ENCODE assay signal across 8 cellular contexts in the genomic region with DNA sequence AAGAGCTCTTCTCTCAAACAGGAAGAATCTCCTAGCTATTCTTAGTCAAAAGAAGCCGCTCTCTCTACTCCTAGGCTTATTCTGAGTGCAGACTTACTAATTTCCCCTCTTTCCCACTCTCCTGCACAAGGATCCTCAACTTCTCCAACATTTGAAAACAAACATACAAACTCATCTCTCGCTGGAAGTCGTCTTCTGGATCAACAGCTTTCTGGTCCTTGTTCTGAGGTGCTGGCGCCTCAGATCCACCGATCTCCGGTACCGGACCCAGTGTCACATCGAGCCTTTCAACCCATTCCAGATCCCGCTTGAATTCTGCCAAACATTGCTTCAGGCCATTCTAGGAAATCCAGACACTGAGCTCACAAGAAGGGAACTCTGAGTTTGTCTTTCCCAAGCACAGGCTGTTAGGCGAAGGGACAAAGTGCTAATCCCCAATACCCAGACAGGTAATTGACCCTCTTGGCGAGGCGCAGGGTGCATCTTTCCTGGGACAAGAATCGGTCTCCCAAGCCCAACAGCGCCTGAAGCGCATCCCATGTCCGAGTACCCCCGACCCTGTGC. TPM values are rescaled to one million over a fixed set of nuclear protein-coding genes. Genes with fewer than 3 reads are reported as not detected.
A peak's percentile ranks its signal among the peaks of the same experiment; 100 is the strongest.
DNase-seq lines count a peak whose midpoint lies in the region; ATAC-seq, FAIRE-seq and TF ChIP-seq lines count a peak whose summit lies in the region.

No MANE protein-coding gene starts in this region.

- H3K9me3 ChIP-seq in OCI-LY3 (ENCODE audit: insufficient read depth, low read length): no peaks in the 10 kb centered on the region
- no peaks in the 10 kb centered on the region for H3K9me3 ChIP-seq in ovary

- ATAC-seq in GM21528 (IDR thresholded peaks at IDR 0.05; ENCODE audit: low FRiP score, unreplicated experiment): peak; percentile 23
- ATAC-seq in HG03432 (IDR thresholded peaks at IDR 0.05; ENCODE audit: unreplicated experiment): no peak
- ATAC-seq in activated CD4-positive, CD25-positive, alpha-beta regulatory T cell treated with anti-CD3 and anti-CD28 coated beads, Interleukin-2, amount 50 U/mL, for 24 hours: no peak

- peak overlapping the region; percentile 93 for H3K4me2 ChIP-seq in OCI-LY3 (ENCODE audit: low read length)

- H3K4me3 ChIP-seq in OCI-LY3 (ENCODE audit: low read length) (peak overlapping the region; percentile 98), ovary (peak overlapping the region; percentile 88)

- H3K27ac ChIP-seq in OCI-LY3 (ENCODE audit: low read length): no peak overlapping the region
- peak overlapping the region; percentile 27 for H3K27ac ChIP-seq in epithelial cell of prostate
- no peak overlapping the region for H3K27ac ChIP-seq in ovary

- peaks cover 22% of the 10 kb centered on the region for H3K79me2 ChIP-seq in OCI-LY3 (ENCODE audit: low read length)

- TF ChIP-seq EP300 in ovary (IDR thresholded peaks at IDR 0.05): no peak

- H3K27me3 ChIP-seq in OCI-LY3 (ENCODE audit: low read depth, low read length) (no peaks in the 10 kb centered on the region), ovary (no peaks in the 10 kb centered on the region)

- TF ChIP-seq POLR2A in ovary (IDR thresholded peaks at IDR 0.05) (no peak), H54 (IDR thresholded peaks at IDR 0.05; ENCODE audit: low read depth, low read length) (no peak)

- no peak for DNase-seq in epithelial cell of prostate (ENCODE audit: low read depth, low spot score)
- no peak for DNase-seq in ovary
- DNase-seq in stimulated activated CD4-positive, alpha-beta T cell treated with anti-CD3 and anti-CD28 coated beads, Interleukin-15, amount 100 ng/mL, for 24 hours: no peak
- DNase-seq in H54 (ENCODE audit: insufficient read length, low spot score): no peak

- H3K4me1 ChIP-seq in OCI-LY3 (ENCODE audit: low read length) (peaks cover 6% of the 10 kb centered on the region; the same call in 1 of the 2 replicates), ovary (ENCODE audit: insufficient read depth) (peaks cover 2% of the 10 kb centered on the region)

- no peak for FAIRE-seq in H54 (lab: Jason Lieb, UNC)

- peak overlapping the region; percentile 77 for H3K9ac ChIP-seq in OCI-LY3 (ENCODE audit: low read length)

- TF ChIP-seq CTCF in OCI-LY3 (IDR thresholded peaks at IDR 0.05; ENCODE audit: low read depth, low read length): no peak
- TF ChIP-seq CTCF in ovary (IDR thresholded peaks at IDR 0.05): no peak

- intact Hi-C loops in ovary (cut with DNase I): no loop called here

- H3K36me3 ChIP-seq in OCI-LY3 (replicated peaks; ENCODE audit: low read depth, low read length) (peaks cover 14% of the 10 kb centered on the region), ovary (no peaks in the 10 kb centered on the region)

- 12 to 20% (median 18%) methylated on average over 17 of the region's 17 CpGs for WGBS in ovary, 3 donors

- H2AFZ ChIP-seq in OCI-LY3 (ENCODE audit: low read depth, low read length): peak overlapping the region; percentile 63; the same call in 1 of the 2 replicates

- no peaks in the 10 kb centered on the region for H4K20me1 ChIP-seq in OCI-LY3 (ENCODE audit: insufficient read depth, low read length)

RNA-seq across cellular contexts. Expression of a gene that starts 0.7 kb away (rescaled TPM):
- 10 to 100 TPM; 22.1 to 49.3 (median 38.5) TPM for total RNA-seq in ovary
- 10 to 100 TPM; 38.5 to 59.7 TPM for polyA plus RNA-seq in ovary

RNA-seq across cellular contexts. Expression of a gene that starts 0.7 kb away (rescaled TPM):
- 10 to 100 TPM in 1 of 7 donors, 1 to 10 TPM in 2, under 1 TPM in 4; 0.13 to 13.2 (median 0.97) TPM for total RNA-seq in ovary
- under 1 TPM; 0.18 to 0.40 TPM for polyA plus RNA-seq in ovary
